16 cellular contexts compared by ENCODE assay signal in genomic region chr2:232340171-232340935, GRCh38. TPM values are rescaled to one million over a fixed set of nuclear protein-coding genes. Genes with fewer than 3 reads are reported as not detected.
"Had no signal": no experiment of that assay in that cellular context is flagged by ENCODE, and none has a peak within 500 bp of the region (broad histone marks: within the 10 kb centered on the region; RNA-seq: fewer than 3 reads in every experiment).

No MANE protein-coding gene starts in this region.

- H3K4me1 Mint-ChIP-seq: activated CD8-positive, alpha-beta memory T cell treated with anti-CD3 and anti-CD28 coated beads, Interleukin-2, amount 10 ng/mL, durations not matched to agents 7 days and 5 days had no signal

- DNase-seq: activated CD4-positive, alpha-beta T cell treated with anti-CD3 and anti-CD28 coated beads, Interleukin-2, amount 50 U/mL, for 4 hours; activated CD8-positive, alpha-beta memory T cell treated with anti-CD3 and anti-CD28 coated beads, Interleukin-2, amount 10 ng/mL, durations not matched to agents 7 days and 5 days; hypothalamus; naive thymus-derived CD4-positive, alpha-beta T cell; occipital lobe; SK-N-SH; stimulated activated CD4-positive, alpha-beta T cell treated with anti-CD3 and anti-CD28 coated beads, Interleukin-15, amount 100 ng/mL, for 24 hours; stimulated activated CD4-positive, alpha-beta T cell treated with anti-CD3 and anti-CD28 coated beads, Interleukin-4, amount 100 ng/mL, for 4 hours had no signal

- H3K27ac ChIP-seq: ascending aorta, dorsolateral prefrontal cortex, WERI-Rb-1 had no signal

- ATAC-seq: activated CD8-positive, alpha-beta memory T cell treated with anti-CD3 and anti-CD28 coated beads, Interleukin-2, amount 10 ng/mL, durations not matched to agents 7 days and 5 days; naive thymus-derived CD4-positive, alpha-beta T cell had no signal

- H3K27me3 ChIP-seq: ascending aorta, dorsolateral prefrontal cortex had no signal

- H3K36me3 ChIP-seq: WERI-Rb-1 had no signal

- H3K4me1 ChIP-seq: ascending aorta had no signal

- H3K9me3 ChIP-seq: SK-N-SH had no signal

- H3K36me3 Mint-ChIP-seq: activated CD8-positive, alpha-beta memory T cell treated with anti-CD3 and anti-CD28 coated beads, Interleukin-2, amount 10 ng/mL, durations not matched to agents 7 days and 5 days had no signal

- H3K4me3 ChIP-seq: ascending aorta, dorsolateral prefrontal cortex had no signal

- H3K9me3 Mint-ChIP-seq: activated T-helper 1 cell treated with anti-CD3 and anti-CD28 coated beads, Interleukin-12 subunit alpha, Interleukin-12 subunit beta, Interleukin-2, Interleukin-4 antibody, amounts not matched to agents 30 ng/mL and 10 ng/mL and 1 ng/mL, durations not matched to agents 14 hours and 24 hours and 36 hours had no signal

- H3K4me3 Mint-ChIP-seq: activated CD8-positive, alpha-beta memory T cell treated with anti-CD3 and anti-CD28 coated beads, Interleukin-2, amount 10 ng/mL, durations not matched to agents 7 days and 5 days; activated T-helper 1 cell treated with anti-CD3 and anti-CD28 coated beads, Interleukin-12 subunit alpha, Interleukin-12 subunit beta, Interleukin-2, Interleukin-4 antibody, amounts not matched to agents 30 ng/mL and 10 ng/mL and 1 ng/mL, durations not matched to agents 14 hours and 24 hours and 36 hours had no signal

- H3K27ac Mint-ChIP-seq: activated CD8-positive, alpha-beta memory T cell treated with anti-CD3 and anti-CD28 coated beads, Interleukin-2, amount 10 ng/mL, durations not matched to agents 7 days and 5 days; activated T-helper 1 cell treated with anti-CD3 and anti-CD28 coated beads, Interleukin-12 subunit alpha, Interleukin-12 subunit beta, Interleukin-2, Interleukin-4 antibody, amounts not matched to agents 30 ng/mL and 10 ng/mL and 1 ng/mL, durations not matched to agents 14 hours and 24 hours and 36 hours had no signal

RNA-seq across cellular contexts. Expression of gene ALPP, which starts 38.2 kb away (rescaled TPM):
- total RNA-seq: activated CD8-positive, alpha-beta memory T cell treated with anti-CD3 and anti-CD28 coated beads, Interleukin-2, amount 10 ng/mL, durations not matched to agents 7 days and 5 days; activated T-helper 1 cell treated with anti-CD3 and anti-CD28 coated beads, Interleukin-12 subunit alpha, Interleukin-12 subunit beta, Interleukin-2, Interleukin-4 antibody, amounts not matched to agents 30 ng/mL and 10 ng/mL and 1 ng/mL, durations not matched to agents 14 hours and 24 hours and 36 hours; ascending aorta; bronchial epithelial cell; lung microvascular endothelial cell; mononuclear cell; occipital lobe; pulmonary artery endothelial cell had no signal
